In genomic region chr10:70186571-70186970, GRCh38 we compare ENCODE assay signal across 23 cellular contexts.
"Had no signal": no experiment of that assay in that cellular context is flagged by ENCODE, and none has a peak within 500 bp of the region (broad histone marks: within the 10 kb centered on the region; RNA-seq: fewer than 3 reads in every experiment).

No MANE protein-coding gene starts in this region.

- H2AFZ ChIP-seq: neural progenitor cell had no signal

- H3K27ac ChIP-seq: heart left ventricle, neural progenitor cell, sigmoid colon, stomach, transverse colon had no signal

- H3K9me3 ChIP-seq: heart left ventricle, sigmoid colon, stomach, transverse colon had no signal

- H3K4me2 ChIP-seq: neural progenitor cell, smooth muscle cell had no signal

- H3K36me3 ChIP-seq: heart left ventricle, neural progenitor cell, sigmoid colon, stomach, transverse colon had no signal

- H3K4me3 ChIP-seq: heart left ventricle, lung, neural progenitor cell, sigmoid colon, smooth muscle cell, stomach, transverse colon had no signal

- ATAC-seq: activated CD8-positive, alpha-beta T cell treated with anti-CD3 and anti-CD28 coated beads, Interleukin-2, amount 10 ng/mL, durations not matched to agents 7 days and 5 days; activated naive CD8-positive, alpha-beta T cell treated with anti-CD3 and anti-CD28 coated beads, Interleukin-2, amount 50 U/mL, for 24 hours; heart left ventricle; naive thymus-derived CD8-positive, alpha-beta T cell; stimulated activated memory B cell treated with anti-CD40 and anti-IgM and Interleukin-4, amounts not matched to agents 10 μg/mL and 1 μg/mL and 100 μg/mL, for 72 hours had no signal

- H3K27me3 ChIP-seq: sigmoid colon, stomach, transverse colon had no signal

- H3K9ac ChIP-seq: neural progenitor cell had no signal

- DNase-seq: activated CD4-positive, alpha-beta T cell treated with anti-CD3 and anti-CD28 coated beads for 1 hour; activated CD4-positive, alpha-beta T cell treated with anti-CD3 and anti-CD28 coated beads, Interleukin-2, amount 50 U/mL, for 1 hour; activated CD8-positive, alpha-beta T cell treated with anti-CD3 and anti-CD28 coated beads, Interleukin-2, amount 10 ng/mL, durations not matched to agents 7 days and 5 days; activated gamma-delta T cell; activated naive CD4-positive, alpha-beta T cell treated with anti-CD3 and anti-CD28 coated beads, Interleukin-2, amount 50 U/mL, for 16 hours; activated naive CD8-positive, alpha-beta T cell treated with anti-CD3 and anti-CD28 coated beads, Interleukin-2, amount 50 U/mL, for 24 hours; anterior cingulate cortex; central memory CD4-positive, alpha-beta T cell; dermis blood vessel endothelial cell; effector CD8-positive, alpha-beta T cell; heart left ventricle; islet precursor cell; left colon; naive thymus-derived CD8-positive, alpha-beta T cell; retina; sigmoid colon; stimulated activated CD4-positive, alpha-beta T cell treated with anti-CD3 and anti-CD28 coated beads, Interleukin-15, amount 100 ng/mL, for 24 hours; stomach; transverse colon had no signal

- H3K4me1 ChIP-seq: neural progenitor cell had no signal
